Comparison of ENCODE assay signal across 8 cellular contexts in genomic region chr17:42287305-42288077, GRCh38. TPM values are rescaled to one million over a fixed set of nuclear protein-coding genes. Genes with fewer than 3 reads are reported as not detected.
DNase-seq lines count a peak whose midpoint lies in the region; ATAC-seq, FAIRE-seq and TF ChIP-seq lines count a peak whose summit lies in the region.

No MANE protein-coding gene starts in this region.

- peaks cover 9% of the 10 kb centered on the region for H3K4me1 ChIP-seq in neural progenitor cell

- no peak overlapping the region for H3K9ac ChIP-seq in neural progenitor cell

- H3K27me3 Mint-ChIP-seq in neural progenitor cell (ENCODE audit: insufficient read depth, low read depth), result peaks cover 25% of the 10 kb centered on the region

- FAIRE-seq in HTR-8/SVneo (lab: Jason Lieb, UNC) (peak; percentile 65), urothelium cell line (lab: Jason Lieb, UNC) (peak; percentile 52)

- peaks cover 10% of the 10 kb centered on the region for H3F3A ChIP-seq in neural progenitor cell (ENCODE audit: low read depth)

- peak overlapping the region; percentile 14 for H3K27ac Mint-ChIP-seq in neural progenitor cell

- H3K9me3 ChIP-seq in neural progenitor cell (ENCODE audit: low read depth), result no peaks in the 10 kb centered on the region

- H3K36me3 Mint-ChIP-seq in neural progenitor cell, result no peaks in the 10 kb centered on the region

- peak overlapping the region; percentile 78 for H3K4me3 Mint-ChIP-seq in neural progenitor cell

- H3K79me2 ChIP-seq in neural progenitor cell (ENCODE audit: low read depth), result no peaks in the 10 kb centered on the region

- no peaks in the 10 kb centered on the region for H4K20me1 ChIP-seq in neural progenitor cell (ENCODE audit: low read depth)

- H3K27me3 ChIP-seq in GM06990 (replicated peaks; ENCODE audit: control insufficient read depth, insufficient read depth, low read length) (no peaks in the 10 kb centered on the region), neural progenitor cell (peaks cover 39% of the 10 kb centered on the region)

- peak overlapping the region; percentile 89 for H3K4me2 ChIP-seq in neural progenitor cell

- H3K4me3 ChIP-seq in GM06990 (replicated peaks; ENCODE audit: low read depth, low read length) (peak overlapping the region; percentile 73), neural progenitor cell (peak overlapping the region; percentile 58)

- H3K4me1 Mint-ChIP-seq in neural progenitor cell, result peaks cover 21% of the 10 kb centered on the region

- H2AFZ ChIP-seq in neural progenitor cell (replicated peaks), result peak overlapping the region; percentile 92

- peak; percentile 62 for DNase-seq in GM06990 (ENCODE audit: extremely low read depth, insufficient read length)
- DNase-seq in HTR-8/SVneo (ENCODE audit: insufficient read length, low spot score), result no peak
- DNase-seq in activated T-cell treated with anti-CD3 and anti-CD28 coated beads for 4 hours, result peak; percentile 45
- DNase-seq in fibroblast of peridontal ligament (ENCODE audit: extremely low read depth), result peak; percentile 50
- DNase-seq in neural progenitor cell (ENCODE audit: low spot score), result no peak
- DNase-seq in urothelium cell line (ENCODE audit: low spot score), result no peak
- DNase-seq in NCI-H774 (lab: John Stamatoyannopoulos, UW), result no peak

- H3K36me3 ChIP-seq in GM06990 (ENCODE audit: control insufficient read depth, insufficient read depth, low read length) (peaks cover 1% of the 10 kb centered on the region; the same call in 1 of the 2 replicates), neural progenitor cell (no peaks in the 10 kb centered on the region)

- peaks cover 2% of the 10 kb centered on the region for H3K9me3 Mint-ChIP-seq in neural progenitor cell

- no peak for TF ChIP-seq CTCF in GM06990 (IDR thresholded peaks at IDR 0.05; ENCODE audit: insufficient read depth, low read length, poor library complexity, severe bottlenecking)
- no peak for TF ChIP-seq CTCF in neural progenitor cell (IDR thresholded peaks at IDR 0.05)

- ATAC-seq in HG03439 (IDR thresholded peaks at IDR 0.05; ENCODE audit: unreplicated experiment), result no peak

- no peak overlapping the region for H3K27ac ChIP-seq in neural progenitor cell

RNA-seq across cellular contexts. Expression of gene STAT5A, which starts 0.8 kb away (rescaled TPM):
- total RNA-seq in neural progenitor cell (ENCODE audit: low replicate concordance), result 6.7 and 10.0 TPM in 2 replicates

RNA-seq across cellular contexts. Expression of gene STAT5B, which starts 11.3 kb away (rescaled TPM):
- total RNA-seq in neural progenitor cell (ENCODE audit: low replicate concordance), result 90.7 and 96.4 TPM in 2 replicates

Comparison
In these comparisons a context has a peak if more than half of its experiments do, and no peak if none do; other contexts are left out.
1. DNase-seq: peak in GM06990 (single experiment), activated T-cell treated with anti-CD3 and anti-CD28 coated beads for 4 hours (single experiment) and fibroblast of peridontal ligament (single experiment); none in HTR-8/SVneo (single experiment), neural progenitor cell (single experiment), urothelium cell line (single experiment) and NCI-H774 (single experiment).